Comparison of ENCODE assay signal across 13 cellular contexts in genomic region chr19:41700381-41701195, GRCh38. TPM values are rescaled to one million over a fixed set of nuclear protein-coding genes. Genes with fewer than 3 reads are reported as not detected.
"Had no signal": no experiment of that assay in that cellular context is flagged by ENCODE, and none has a peak within 500 bp of the region (broad histone marks: within the 10 kb centered on the region; RNA-seq: fewer than 3 reads in every experiment).

No MANE protein-coding gene starts in this region.

- H3K4me3 ChIP-seq: dorsolateral prefrontal cortex, esophagus squamous epithelium, left ventricle myocardium inferior, ovary, skin epidermis had no signal

- H3K36me3 ChIP-seq: esophagus squamous epithelium, left ventricle myocardium inferior, ovary had no signal

- DNase-seq: activated CD4-positive, alpha-beta memory T cell treated with anti-CD3 and anti-CD28 coated beads for 36 hours; activated CD4-positive, alpha-beta T cell treated with anti-CD3 and anti-CD28 coated beads for 1 hour; amygdala; dorsolateral prefrontal cortex; esophagus squamous epithelium; foreskin fibroblast; glutamatergic neuron; left ventricle myocardium inferior; ovary; SHP77; T-helper 17 cell had no signal

- H3K9me3 ChIP-seq: esophagus squamous epithelium, left ventricle myocardium inferior, ovary had no signal

- ATAC-seq: T-helper 17 cell had no signal

- H3K4me1 ChIP-seq: esophagus squamous epithelium, left ventricle myocardium inferior had no signal

- H3K27ac ChIP-seq: dorsolateral prefrontal cortex, esophagus squamous epithelium, left ventricle myocardium inferior, ovary, skin epidermis had no signal

- H3K27me3 ChIP-seq: ovary had no signal

RNA-seq across cellular contexts. Expression of gene CEACAM5, which starts 7.8 kb away (rescaled TPM):
- total RNA-seq: activated CD4-positive, alpha-beta memory T cell treated with anti-CD3 and anti-CD28 coated beads for 36 hours; dorsolateral prefrontal cortex; renal cortical epithelial cell; T-helper 17 cell had no signal

RNA-seq across cellular contexts. Expression of gene CEACAM7, which starts 12.5 kb away (rescaled TPM):
- total RNA-seq: activated CD4-positive, alpha-beta memory T cell treated with anti-CD3 and anti-CD28 coated beads for 36 hours; dorsolateral prefrontal cortex; renal cortical epithelial cell; T-helper 17 cell had no signal

RNA-seq across cellular contexts. Expression of gene CEACAM6, which starts 54.7 kb away (rescaled TPM):
- total RNA-seq: activated CD4-positive, alpha-beta memory T cell treated with anti-CD3 and anti-CD28 coated beads for 36 hours; renal cortical epithelial cell; T-helper 17 cell had no signal
